In the genomic region with DNA sequence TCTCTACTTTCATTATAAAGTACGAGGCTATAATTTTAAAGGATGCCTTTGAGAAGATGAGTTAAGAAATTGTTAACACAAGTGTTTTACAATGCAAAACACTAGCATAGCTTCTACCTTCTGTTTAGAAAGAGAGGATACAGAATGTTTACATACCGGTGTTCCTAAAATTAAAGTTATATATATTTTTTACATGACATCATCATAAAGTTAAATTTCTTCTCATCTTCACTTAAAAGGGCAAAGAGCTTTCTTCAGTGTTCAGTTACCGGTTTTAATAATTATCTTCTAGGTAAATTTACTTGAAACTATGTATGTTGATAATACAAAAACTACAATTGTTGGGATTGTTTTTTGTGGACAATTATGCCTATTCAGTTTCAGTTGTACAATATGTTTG, we compare ENCODE assay signal across 18 cellular contexts.
"Had no signal": no experiment of that assay in that cellular context is flagged by ENCODE, and none has a peak within 500 bp of the region (broad histone marks: within the 10 kb centered on the region; RNA-seq: fewer than 3 reads in every experiment).

No MANE protein-coding gene starts in this region.

- H3K4me3 Mint-ChIP-seq: activated naive CD8-positive, alpha-beta T cell treated with anti-CD3 and anti-CD28 coated beads for 36 hours; natural killer cell; stimulated activated naive CD8-positive, alpha-beta T cell treated with anti-CD3 and anti-CD28 coated beads, Interleukin-15, Interleukin-2, amounts not matched to agents 100 ng/mL and 50 ng/mL, for 24 hours had no signal

- DNase-seq: activated CD4-positive, alpha-beta T cell treated with anti-CD3 and anti-CD28 coated beads, Interleukin-2, amount 50 U/mL, for 4 hours; activated CD4-positive, CD25-positive, alpha-beta regulatory T cell treated with anti-CD3 and anti-CD28 coated beads, Interleukin-2, amount 50 U/mL, for 72 hours; activated effector memory CD4-positive, alpha-beta T cell treated with anti-CD3 and anti-CD28 coated beads, Interleukin-2, amount 50 U/mL, for 16 hours; activated naive CD8-positive, alpha-beta T cell treated with anti-CD3 and anti-CD28 coated beads for 36 hours; activated T-cell treated with anti-CD3 and anti-CD28 coated beads, Interleukin-2, amount 50 U/mL, for 1 hour; effector CD8-positive, alpha-beta T cell; gastrocnemius medialis; lower lobe of right lung; mucosa of descending colon; natural killer cell; right cardiac atrium; stimulated activated CD4-positive, alpha-beta T cell treated with anti-CD3 and anti-CD28 coated beads, Interleukin-12 subunit alpha, Interleukin-12 subunit beta, amount 100 ng/mL, for 4 hours; stimulated activated CD4-positive, alpha-beta T cell treated with anti-CD3 and anti-CD28 coated beads, Interleukin-4, amount 100 ng/mL, for 1 hour; testis had no signal

- H3K9me3 ChIP-seq: breast epithelium, gastrocnemius medialis, lower lobe of right lung, mucosa of descending colon, testis had no signal

- H3K27me3 ChIP-seq: breast epithelium, gastrocnemius medialis, testis had no signal

- H3K27ac Mint-ChIP-seq: activated naive CD8-positive, alpha-beta T cell treated with anti-CD3 and anti-CD28 coated beads for 36 hours; natural killer cell; progenitor cell of endocrine pancreas; stimulated activated naive CD8-positive, alpha-beta T cell treated with anti-CD3 and anti-CD28 coated beads, Interleukin-15, Interleukin-2, amounts not matched to agents 100 ng/mL and 50 ng/mL, for 24 hours had no signal

- H3K27ac ChIP-seq: breast epithelium, gastrocnemius medialis, lower lobe of right lung, testis had no signal

- H3K9me3 Mint-ChIP-seq: activated naive CD8-positive, alpha-beta T cell treated with anti-CD3 and anti-CD28 coated beads for 36 hours; natural killer cell; stimulated activated naive CD8-positive, alpha-beta T cell treated with anti-CD3 and anti-CD28 coated beads, Interleukin-15, Interleukin-2, amounts not matched to agents 100 ng/mL and 50 ng/mL, for 24 hours had no signal

- FAIRE-seq: colon had no signal

- ATAC-seq: gastrocnemius medialis, lower lobe of right lung, natural killer cell, right cardiac atrium had no signal

- H3K36me3 ChIP-seq: breast epithelium had no signal

- H3K4me3 ChIP-seq: breast epithelium, gastrocnemius medialis, lower lobe of right lung, mucosa of descending colon, testis had no signal

- H3K4me1 ChIP-seq: breast epithelium, gastrocnemius medialis, lower lobe of right lung, testis had no signal

- H3K27me3 Mint-ChIP-seq: activated naive CD8-positive, alpha-beta T cell treated with anti-CD3 and anti-CD28 coated beads for 36 hours; progenitor cell of endocrine pancreas; stimulated activated naive CD8-positive, alpha-beta T cell treated with anti-CD3 and anti-CD28 coated beads, Interleukin-15, Interleukin-2, amounts not matched to agents 100 ng/mL and 50 ng/mL, for 24 hours had no signal
